ENCODE assay signal across 32 cellular contexts in genomic region chr16:82843606-82844271, GRCh38.
"Had no signal": no experiment of that assay in that cellular context is flagged by ENCODE, and none has a peak within 500 bp of the region (broad histone marks: within the 10 kb centered on the region; RNA-seq: fewer than 3 reads in every experiment).

No MANE protein-coding gene starts in this region.

- H3K4me1 Mint-ChIP-seq: activated B cell treated with CpG ODN at 0.5 μM for 24 hours; activated naive CD4-positive, alpha-beta T cell treated with anti-CD3 and anti-CD28 coated beads, Interleukin-2, amount 50 U/mL, for 24 hours; activated naive CD8-positive, alpha-beta T cell treated with anti-CD3 and anti-CD28 coated beads for 36 hours; activated naive CD8-positive, alpha-beta T cell treated with anti-CD3 and anti-CD28 coated beads, Interleukin-2, amount 50 U/mL, for 24 hours; T-helper 17 cell had no signal

- H3K27ac Mint-ChIP-seq: activated B cell treated with CpG ODN at 0.5 μM for 24 hours; activated CD8-positive, alpha-beta T cell treated with anti-CD3 and anti-CD28 coated beads for 36 hours; activated naive CD4-positive, alpha-beta T cell treated with anti-CD3 and anti-CD28 coated beads for 36 hours; activated naive CD4-positive, alpha-beta T cell treated with anti-CD3 and anti-CD28 coated beads, Interleukin-2, amount 50 U/mL, for 24 hours; activated naive CD8-positive, alpha-beta T cell treated with anti-CD3 and anti-CD28 coated beads for 36 hours; activated naive CD8-positive, alpha-beta T cell treated with anti-CD3 and anti-CD28 coated beads, Interleukin-2, amount 50 U/mL, for 24 hours; activated T-helper 2 cell treated with anti-CD3 and anti-CD28 coated beads, Interferon-gamma antibody, Interleukin-2, Interleukin-4, amounts not matched to agents 10 μg/mL and 5 μg/mL and 100 μg/mL, durations not matched to agents 14 hours and 24 hours and 36 hours; brain; T-helper 17 cell; T-helper 2 cell treated with Interferon-gamma antibody and Interleukin-4, amounts not matched to agents 5 μg/mL and 100 μg/mL, for 36 hours had no signal

- DNase-seq: activated B cell treated with CpG ODN at 0.5 μM for 24 hours; activated CD4-positive, alpha-beta T cell treated with anti-CD3 and anti-CD28 coated beads for 48 hours; activated CD4-positive, alpha-beta T cell treated with anti-CD3 and anti-CD28 coated beads, Interleukin-2, amount 50 U/mL, for 1 hour; activated CD4-positive, alpha-beta T cell treated with anti-CD3 and anti-CD28 coated beads, Interleukin-2, amount 50 U/mL, for 48 hours; activated CD8-positive, alpha-beta memory T cell treated with anti-CD3 and anti-CD28 coated beads for 24 hours; activated CD8-positive, alpha-beta T cell treated with anti-CD3 and anti-CD28 coated beads for 36 hours; activated effector memory CD4-positive, alpha-beta T cell treated with anti-CD3 and anti-CD28 coated beads, Interleukin-2, amount 50 U/mL, for 16 hours; activated naive CD4-positive, alpha-beta T cell treated with anti-CD3 and anti-CD28 coated beads for 36 hours; activated naive CD8-positive, alpha-beta T cell treated with anti-CD3 and anti-CD28 coated beads for 36 hours; activated naive CD8-positive, alpha-beta T cell treated with anti-CD3 and anti-CD28 coated beads, Interleukin-2, amount 50 U/mL, for 24 hours; activated T-cell treated with anti-CD3 and anti-CD28 coated beads, Interleukin-2, amount 50 U/mL, for 4 hours; adrenal gland; amygdala; aorta; central memory CD4-positive, alpha-beta T cell; cerebellar nuclear complex; colonic mucosa; effector CD8-positive, alpha-beta T cell; foreskin fibroblast; heart left ventricle; T-helper 1 cell; T-helper 17 cell; T1000; WERI-Rb-1 had no signal

- H3K27me3 ChIP-seq: adrenal gland, breast epithelium, cardiac muscle cell, colonic mucosa, heart left ventricle had no signal

- H3K27ac ChIP-seq: adrenal gland, breast epithelium, cardiac muscle cell, colonic mucosa, heart left ventricle, WERI-Rb-1 had no signal

- H3K4me1 ChIP-seq: adrenal gland, breast epithelium, colonic mucosa had no signal

- H3K4me3 Mint-ChIP-seq: activated B cell treated with CpG ODN at 0.5 μM for 24 hours; activated CD8-positive, alpha-beta T cell treated with anti-CD3 and anti-CD28 coated beads for 36 hours; activated naive CD4-positive, alpha-beta T cell treated with anti-CD3 and anti-CD28 coated beads for 36 hours; activated naive CD4-positive, alpha-beta T cell treated with anti-CD3 and anti-CD28 coated beads, Interleukin-2, amount 50 U/mL, for 24 hours; activated naive CD8-positive, alpha-beta T cell treated with anti-CD3 and anti-CD28 coated beads for 36 hours; activated naive CD8-positive, alpha-beta T cell treated with anti-CD3 and anti-CD28 coated beads, Interleukin-2, amount 50 U/mL, for 24 hours; activated T-cell treated with anti-CD3 and anti-CD28 coated beads, Interleukin-2, amount 50 U/mL, for 4 hours; brain; T-helper 17 cell; T-helper 2 cell treated with Interferon-gamma antibody and Interleukin-4, amounts not matched to agents 5 μg/mL and 100 μg/mL, for 36 hours had no signal

- H3K36me3 ChIP-seq: adrenal gland, breast epithelium, cardiac muscle cell, colonic mucosa, heart left ventricle, WERI-Rb-1 had no signal

- ATAC-seq: activated CD4-positive, CD25-positive, alpha-beta regulatory T cell treated with anti-CD3 and anti-CD28 coated beads, Interleukin-2, amount 50 U/mL, for 24 hours; activated CD8-positive, alpha-beta T cell treated with anti-CD3 and anti-CD28 coated beads for 36 hours; activated naive CD8-positive, alpha-beta T cell treated with anti-CD3 and anti-CD28 coated beads, Interleukin-2, amount 50 U/mL, for 24 hours; activated T-cell treated with anti-CD3 and anti-CD28 coated beads, Interleukin-2, amount 50 U/mL, for 4 hours; esophagus mucosa; T-helper 17 cell had no signal

- H3K9me3 ChIP-seq: adrenal gland, colonic mucosa had no signal

- H3K4me3 ChIP-seq: adrenal gland, breast epithelium, cardiac muscle cell, colonic mucosa, heart left ventricle had no signal

- H3K36me3 Mint-ChIP-seq: activated naive CD4-positive, alpha-beta T cell treated with anti-CD3 and anti-CD28 coated beads, Interleukin-2, amount 50 U/mL, for 24 hours; activated naive CD8-positive, alpha-beta T cell treated with anti-CD3 and anti-CD28 coated beads for 36 hours; brain had no signal

- H3K9me3 Mint-ChIP-seq: activated naive CD8-positive, alpha-beta T cell treated with anti-CD3 and anti-CD28 coated beads for 36 hours had no signal
